ENCODE assay signal across 2 cellular contexts in the genomic region with DNA sequence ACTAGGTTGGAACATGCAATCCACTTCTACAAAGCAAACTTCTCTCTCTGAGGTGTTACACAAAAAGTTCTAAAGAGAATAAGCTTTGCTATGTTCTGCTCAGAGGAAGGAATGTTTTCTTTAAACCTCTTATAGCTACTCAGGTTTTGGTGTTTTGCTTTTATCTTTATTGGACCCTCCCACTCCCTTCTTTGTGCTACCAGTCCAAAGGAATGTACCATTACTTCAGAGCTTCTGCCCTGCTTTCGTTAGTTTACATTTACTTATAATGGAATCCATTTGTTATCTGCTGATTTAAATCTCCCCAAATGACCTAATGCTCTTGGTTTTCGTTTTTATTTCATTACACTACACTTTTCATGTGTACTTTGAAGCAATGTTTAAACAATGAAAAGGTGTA.
TF ChIP-seq lines count a peak whose summit lies in the region.

No MANE protein-coding gene starts in this region.

TF ChIP-seq in GM23338, 12 proteins besides CTCF, POLR2A, EP300 and RAD21:
- TF ChIP-seq REST (IDR thresholded peaks at IDR 0.05; ENCODE audit: unreplicated experiment): no peak
- TF ChIP-seq CREB1 (CRISPR knock-in tag; IDR thresholded peaks at IDR 0.05; ENCODE audit: low read depth): no peak
- no peak for TF ChIP-seq POLR2AphosphoS5 (IDR thresholded peaks at IDR 0.05; ENCODE audit: low read depth)
- no peak for TF ChIP-seq ZNF331 (CRISPR knock-in tag; IDR thresholded peaks at IDR 0.05; ENCODE audit: low read depth)
- no peak for TF ChIP-seq JUNB (IDR thresholded peaks at IDR 0.05; ENCODE audit: unreplicated experiment)
- TF ChIP-seq STAT1 (IDR thresholded peaks at IDR 0.05; ENCODE audit: unreplicated experiment): no peak
- TF ChIP-seq, protein P1, sequence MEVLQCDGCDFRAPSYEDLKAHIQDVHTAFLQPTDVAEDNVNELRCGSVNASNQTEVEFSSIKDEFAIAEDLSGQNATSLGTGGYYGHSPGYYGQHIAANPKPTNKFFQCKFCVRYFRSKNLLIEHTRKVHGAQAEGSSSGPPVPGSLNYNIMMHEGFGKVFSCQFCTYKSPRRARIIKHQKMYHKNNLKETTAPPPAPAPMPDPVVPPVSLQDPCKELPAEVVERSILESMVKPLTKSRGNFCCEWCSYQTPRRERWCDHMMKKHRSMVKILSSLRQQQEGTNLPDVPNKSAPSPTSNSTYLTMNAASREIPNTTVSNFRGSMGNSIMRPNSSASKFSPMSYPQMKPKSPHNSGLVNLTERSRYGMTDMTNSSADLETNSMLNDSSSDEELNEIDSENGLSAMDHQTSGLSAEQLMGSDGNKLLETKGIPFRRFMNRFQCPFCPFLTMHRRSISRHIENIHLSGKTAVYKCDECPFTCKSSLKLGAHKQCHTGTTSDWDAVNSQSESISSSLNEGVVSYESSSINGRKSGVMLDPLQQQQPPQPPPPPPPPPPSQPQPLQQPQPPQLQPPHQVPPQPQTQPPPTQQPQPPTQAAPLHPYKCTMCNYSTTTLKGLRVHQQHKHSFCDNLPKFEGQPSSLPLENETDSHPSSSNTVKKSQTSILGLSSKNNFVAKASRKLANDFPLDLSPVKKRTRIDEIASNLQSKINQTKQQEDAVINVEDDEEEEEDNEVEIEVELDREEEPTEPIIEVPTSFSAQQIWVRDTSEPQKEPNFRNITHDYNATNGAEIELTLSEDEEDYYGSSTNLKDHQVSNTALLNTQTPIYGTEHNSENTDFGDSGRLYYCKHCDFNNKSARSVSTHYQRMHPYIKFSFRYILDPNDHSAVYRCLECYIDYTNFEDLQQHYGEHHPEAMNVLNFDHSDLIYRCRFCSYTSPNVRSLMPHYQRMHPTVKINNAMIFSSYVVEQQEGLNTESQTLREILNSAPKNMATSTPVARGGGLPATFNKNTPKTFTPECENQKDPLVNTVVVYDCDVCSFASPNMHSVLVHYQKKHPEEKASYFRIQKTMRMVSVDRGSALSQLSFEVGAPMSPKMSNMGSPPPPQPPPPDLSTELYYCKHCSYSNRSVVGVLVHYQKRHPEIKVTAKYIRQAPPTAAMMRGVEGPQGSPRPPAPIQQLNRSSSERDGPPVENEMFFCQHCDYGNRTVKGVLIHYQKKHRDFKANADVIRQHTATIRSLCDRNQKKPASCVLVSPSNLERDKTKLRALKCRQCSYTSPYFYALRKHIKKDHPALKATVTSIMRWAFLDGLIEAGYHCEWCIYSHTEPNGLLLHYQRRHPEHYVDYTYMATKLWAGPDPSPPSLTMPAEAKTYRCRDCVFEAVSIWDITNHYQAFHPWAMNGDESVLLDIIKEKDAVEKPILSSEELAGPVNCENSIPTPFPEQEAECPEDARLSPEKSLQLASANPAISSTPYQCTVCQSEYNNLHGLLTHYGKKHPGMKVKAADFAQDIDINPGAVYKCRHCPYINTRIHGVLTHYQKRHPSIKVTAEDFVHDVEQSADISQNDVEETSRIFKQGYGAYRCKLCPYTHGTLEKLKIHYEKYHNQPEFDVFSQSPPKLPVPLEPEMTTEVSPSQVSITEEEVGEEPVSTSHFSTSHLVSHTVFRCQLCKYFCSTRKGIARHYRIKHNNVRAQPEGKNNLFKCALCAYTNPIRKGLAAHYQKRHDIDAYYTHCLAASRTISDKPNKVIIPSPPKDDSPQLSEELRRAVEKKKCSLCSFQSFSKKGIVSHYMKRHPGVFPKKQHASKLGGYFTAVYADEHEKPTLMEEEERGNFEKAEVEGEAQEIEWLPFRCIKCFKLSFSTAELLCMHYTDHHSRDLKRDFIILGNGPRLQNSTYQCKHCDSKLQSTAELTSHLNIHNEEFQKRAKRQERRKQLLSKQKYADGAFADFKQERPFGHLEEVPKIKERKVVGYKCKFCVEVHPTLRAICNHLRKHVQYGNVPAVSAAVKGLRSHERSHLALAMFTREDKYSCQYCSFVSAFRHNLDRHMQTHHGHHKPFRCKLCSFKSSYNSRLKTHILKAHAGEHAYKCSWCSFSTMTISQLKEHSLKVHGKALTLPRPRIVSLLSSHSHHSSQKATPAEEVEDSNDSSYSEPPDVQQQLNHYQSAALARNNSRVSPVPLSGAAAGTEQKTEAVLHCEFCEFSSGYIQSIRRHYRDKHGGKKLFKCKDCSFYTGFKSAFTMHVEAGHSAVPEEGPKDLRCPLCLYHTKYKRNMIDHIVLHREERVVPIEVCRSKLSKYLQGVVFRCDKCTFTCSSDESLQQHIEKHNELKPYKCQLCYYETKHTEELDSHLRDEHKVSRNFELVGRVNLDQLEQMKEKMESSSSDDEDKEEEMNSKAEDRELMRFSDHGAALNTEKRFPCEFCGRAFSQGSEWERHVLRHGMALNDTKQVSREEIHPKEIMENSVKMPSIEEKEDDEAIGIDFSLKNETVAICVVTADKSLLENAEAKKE (CRISPR knock-in tag; IDR thresholded peaks at IDR 0.05): no peak
- TF ChIP-seq ETS1 (IDR thresholded peaks at IDR 0.05): no peak
- TF ChIP-seq NANOG (IDR thresholded peaks at IDR 0.05; ENCODE audit: borderline replicate concordance): no peak

TF ChIP-seq in WTC11, 78 proteins besides CTCF, POLR2A, EP300 and RAD21 (continued from another document):
- TF ChIP-seq ATF6 (CRISPR knock-in tag; IDR thresholded peaks at IDR 0.05) (no peak), PREB (CRISPR knock-in tag; IDR thresholded peaks at IDR 0.05; ENCODE audit: borderline replicate concordance) (no peak), KAT7 (CRISPR knock-in tag; IDR thresholded peaks at IDR 0.05; ENCODE audit: borderline replicate concordance) (no peak), JUN (CRISPR knock-in tag; IDR thresholded peaks at IDR 0.05) (no peak), GABPB1 (CRISPR knock-in tag; IDR thresholded peaks at IDR 0.05) (no peak), ZNF423 (CRISPR knock-in tag; IDR thresholded peaks at IDR 0.05) (no peak), ZNF317 (CRISPR knock-in tag; IDR thresholded peaks at IDR 0.05; ENCODE audit: borderline replicate concordance, low read depth) (no peak)
- TF ChIP-seq, protein P2, sequence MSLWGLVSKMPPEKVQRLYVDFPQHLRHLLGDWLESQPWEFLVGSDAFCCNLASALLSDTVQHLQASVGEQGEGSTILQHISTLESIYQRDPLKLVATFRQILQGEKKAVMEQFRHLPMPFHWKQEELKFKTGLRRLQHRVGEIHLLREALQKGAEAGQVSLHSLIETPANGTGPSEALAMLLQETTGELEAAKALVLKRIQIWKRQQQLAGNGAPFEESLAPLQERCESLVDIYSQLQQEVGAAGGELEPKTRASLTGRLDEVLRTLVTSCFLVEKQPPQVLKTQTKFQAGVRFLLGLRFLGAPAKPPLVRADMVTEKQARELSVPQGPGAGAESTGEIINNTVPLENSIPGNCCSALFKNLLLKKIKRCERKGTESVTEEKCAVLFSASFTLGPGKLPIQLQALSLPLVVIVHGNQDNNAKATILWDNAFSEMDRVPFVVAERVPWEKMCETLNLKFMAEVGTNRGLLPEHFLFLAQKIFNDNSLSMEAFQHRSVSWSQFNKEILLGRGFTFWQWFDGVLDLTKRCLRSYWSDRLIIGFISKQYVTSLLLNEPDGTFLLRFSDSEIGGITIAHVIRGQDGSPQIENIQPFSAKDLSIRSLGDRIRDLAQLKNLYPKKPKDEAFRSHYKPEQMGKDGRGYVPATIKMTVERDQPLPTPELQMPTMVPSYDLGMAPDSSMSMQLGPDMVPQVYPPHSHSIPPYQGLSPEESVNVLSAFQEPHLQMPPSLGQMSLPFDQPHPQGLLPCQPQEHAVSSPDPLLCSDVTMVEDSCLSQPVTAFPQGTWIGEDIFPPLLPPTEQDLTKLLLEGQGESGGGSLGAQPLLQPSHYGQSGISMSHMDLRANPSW (CRISPR knock-in tag; conservative IDR thresholded peaks at IDR 0.05; ENCODE audit: low read depth): no peak
